20 cellular contexts compared by ENCODE assay signal in genomic region chr2:167147254-167147941, GRCh38.
A peak's percentile ranks its signal among the peaks of the same experiment; 100 is the strongest.
DNase-seq lines count a peak whose midpoint lies in the region; ATAC-seq, FAIRE-seq and TF ChIP-seq lines count a peak whose summit lies in the region.
"Had no signal": no experiment of that assay in that cellular context is flagged by ENCODE, and none has a peak within 500 bp of the region (broad histone marks: within the 10 kb centered on the region; RNA-seq: fewer than 3 reads in every experiment).

No MANE protein-coding gene starts in this region.

- dilution Hi-C loops in IMR-90 (cut with HindIII; ENCODE audit: low sequenced_read_pairs, unreplicated experiment) = no loop called here
- dilution Hi-C loops in keratinocyte (cut with MboI; ENCODE audit: extremely low pct_ligation_motif_present, low sequenced_read_pairs) = no loop called here

- H3K4me3 ChIP-seq in IMR-90 (ENCODE audit: insufficient read depth, low read depth, low read length) (no peak overlapping the region), keratinocyte (ENCODE audit: control insufficient read depth in 2 of 3, extremely low read depth in 1 of 3, insufficient read depth in 2 of 3, low read depth in 1 of 3, low read length in 3 of 3) (no peak overlapping the region), psoas muscle (no peak overlapping the region)
- H3K4me3 ChIP-seq: GM23338 had no signal

- peak overlapping the region; percentile 40; the same call in 1 of the 2 replicates for H4K5ac ChIP-seq in IMR-90 (ENCODE audit: low read depth, low read length)

- H2AFZ ChIP-seq in IMR-90 (replicated peaks; ENCODE audit: low read length, poor library complexity) = peak overlapping the region; percentile 53
- H2AFZ ChIP-seq in keratinocyte (ENCODE audit: control insufficient read depth, low read length) = no peak overlapping the region
- H2AFZ ChIP-seq: GM23338 had no signal

- H3K4me2 ChIP-seq in IMR-90 (ENCODE audit: low read depth, low read length) = no peak overlapping the region
- H3K4me2 ChIP-seq in keratinocyte (ENCODE audit: control insufficient read depth, extremely low read depth, insufficient read depth, low read depth, low read length) = no peak overlapping the region
- H3K4me2 ChIP-seq: GM23338 had no signal

- H3K79me1 ChIP-seq in IMR-90 (ENCODE audit: low read depth in 1 of 2, low read length in 2 of 2) = no peaks in the 10 kb centered on the region

- H3K27me3 Mint-ChIP-seq in T-cell = no peaks in the 10 kb centered on the region
- H3K27me3 Mint-ChIP-seq: B cell; CD4-positive, alpha-beta T cell; IgD-negative memory B cell had no signal

- in situ Hi-C loops in Caki2 (cut with HindIII; ENCODE audit: low pct_unique_long_range_greater_than_20kb, low sequenced_read_pairs) = no loop called here
- in situ Hi-C loops in IMR-90 (cut with MboI; ENCODE audit: low sequenced_read_pairs) = no loop called here

- no peak overlapping the region for H2AK9ac ChIP-seq in IMR-90 (replicated peaks; ENCODE audit: low read depth, low read length, poor library complexity)

- H3K9me3 ChIP-seq in IMR-90 (ENCODE audit: control insufficient read depth, insufficient read depth, low read length) (no peaks in the 10 kb centered on the region), keratinocyte (ENCODE audit: control insufficient read depth, low read depth, low read length) (no peaks in the 10 kb centered on the region), psoas muscle (no peaks in the 10 kb centered on the region)

- CTCF ChIA-PET in IMR-90 (lab: Yijun Ruan, JAX) (no interaction called here), T-cell (lab: Charles Lee) (no interaction called here)

- no peak for TF ChIP-seq POLR2A in IMR-90 (IDR thresholded peaks at IDR 0.05; ENCODE audit: low read depth, low read length)

- H3K36me3 ChIP-seq in IMR-90 (ENCODE audit: control insufficient read depth, insufficient read depth, low read length) (no peaks in the 10 kb centered on the region), keratinocyte (ENCODE audit: control insufficient read depth in 2 of 2, extremely low read depth in 1 of 2, insufficient read depth in 2 of 2, low read length in 2 of 2) (no peaks in the 10 kb centered on the region), psoas muscle (ENCODE audit: insufficient read depth in 1 of 2, low read depth in 1 of 2) (no peaks in the 10 kb centered on the region)

- H4K20me1 ChIP-seq in IMR-90 (ENCODE audit: insufficient read depth, low read length) (no peaks in the 10 kb centered on the region), keratinocyte (ENCODE audit: control insufficient read depth, extremely low read depth, insufficient read depth, low read length) (no peaks in the 10 kb centered on the region)

- H2BK20ac ChIP-seq in IMR-90 (ENCODE audit: low read depth, low read length) = no peak overlapping the region

- H4K91ac ChIP-seq in IMR-90 (ENCODE audit: insufficient read depth, low read depth, low read length) = no peak overlapping the region

- no peak overlapping the region for H3K4ac ChIP-seq in IMR-90 (ENCODE audit: low read depth, low read length)

- H3K9me1 ChIP-seq in IMR-90 (ENCODE audit: insufficient read depth, low read length) (no peaks in the 10 kb centered on the region), keratinocyte (ENCODE audit: control insufficient read depth, extremely low read depth, insufficient read depth, low read length) (no peaks in the 10 kb centered on the region)

- no peak overlapping the region for H2BK5ac ChIP-seq in IMR-90 (ENCODE audit: low read depth, low read length, poor library complexity, severe bottlenecking)

- peak; percentile 49 for DNase-seq in Caki2 (ENCODE audit: low read depth)
- DNase-seq in IMR-90 = no peak
- no peak for DNase-seq in keratinocyte (ENCODE audit: low read depth, low spot score)
- DNase-seq in psoas muscle = no peak
- no peak for DNase-seq in T-cell
- DNase-seq in NOMO-1 (lab: John Stamatoyannopoulos, UW; ENCODE audit: unreplicated experiment in 2 of 2) = no peak
- DNase-seq: C1 segment of cervical spinal cord; CD4-positive, alpha-beta T cell; DMS153; DMS79 treated with DMSO at 0.1 percent for 48 hours; EL; H7 had no signal

- H3K27ac Mint-ChIP-seq in T-cell = no peak overlapping the region
- H3K27ac Mint-ChIP-seq: B cell; CD4-positive, alpha-beta T cell; GM23338; IgD-negative memory B cell had no signal

- no peak overlapping the region for H3K4me3 Mint-ChIP-seq in T-cell
- H3K4me3 Mint-ChIP-seq: B cell; CD4-positive, alpha-beta T cell; GM23338; IgD-negative memory B cell had no signal

- H4K8ac ChIP-seq in IMR-90 (ENCODE audit: low read depth in 2 of 2, low read length in 2 of 2) = no peak overlapping the region

- no peak overlapping the region for H2BK120ac ChIP-seq in IMR-90 (ENCODE audit: low read depth, low read length)

- intact Hi-C loops in IMR-90 (cut with micrococcal nuclease) (loop anchor here (5.0 kb wide), 1 partner anchor 50 kb away; no protein-coding TSS in a partner anchor), psoas muscle (cut with DNase I) (loop anchor here in 1 of 2 donors (5.0 kb wide), 1 partner anchor 35 kb away; no protein-coding TSS in a partner anchor)

- no peak overlapping the region for H3K23ac ChIP-seq in IMR-90 (ENCODE audit: low read depth, low read length)

- ATAC-seq in IMR-90 (ENCODE audit: low read depth) = no peak
- ATAC-seq in psoas muscle = no peak
- no peak for ATAC-seq in T-cell (replicated peaks in 1 of 4)
- no peak for ATAC-seq in activated CD4-positive, CD25-positive, alpha-beta regulatory T cell treated with anti-CD3 and anti-CD28 coated beads, Interleukin-2, amount 50 U/mL, for 24 hours
- ATAC-seq: GM23338 had no signal

- no peak overlapping the region; the same call in 2 of the 3 replicates for H2BK15ac ChIP-seq in IMR-90 (ENCODE audit: low read depth, low read length)

- no peak overlapping the region for H3K56ac ChIP-seq in IMR-90 (ENCODE audit: extremely low read depth, insufficient read depth, low read length)

- H3K9ac ChIP-seq in IMR-90 (ENCODE audit: low read depth, low read length) = no peak overlapping the region
- H3K9ac ChIP-seq in keratinocyte (ENCODE audit: control insufficient read depth, extremely low read depth, insufficient read depth, low read length) = no peak overlapping the region

- H3K4me1 Mint-ChIP-seq in T-cell = no peaks in the 10 kb centered on the region
- H3K4me1 Mint-ChIP-seq: B cell, IgD-negative memory B cell had no signal

- TF ChIP-seq CTCF in IMR-90 (conservative IDR thresholded peaks at IDR 0.05; ENCODE audit: low read depth, low read length) (no peak), keratinocyte (optimal IDR thresholded peaks at IDR 0.05 in 1 of 3, IDR thresholded peaks at IDR 0.05 in 1 of 3, conservative IDR thresholded peaks at IDR 0.05 in 1 of 3; ENCODE audit: extremely low read depth in 1 of 3, insufficient read depth in 2 of 3, low read length in 3 of 3) (no peak), psoas muscle (IDR thresholded peaks at IDR 0.05) (no peak)

- H2AK5ac ChIP-seq in IMR-90 (ENCODE audit: low read depth, low read length) = no peak overlapping the region

- no peak overlapping the region for H3K18ac ChIP-seq in IMR-90 (ENCODE audit: low read depth, low read length)

- POLR2A ChIA-PET in IMR-90 (lab: Charles Lee; ENCODE audit: unreplicated experiment) (no interaction called here), T-cell (lab: Charles Lee) (no interaction called here)

- no peaks in the 10 kb centered on the region for H3K27me3 ChIP-seq in IMR-90 (ENCODE audit: control insufficient read depth, insufficient read depth, low read length)
- H3K27me3 ChIP-seq in keratinocyte (ENCODE audit: control insufficient read depth, extremely low read depth, insufficient read depth, low read length) = no peaks in the 10 kb centered on the region
- no peaks in the 10 kb centered on the region for H3K27me3 ChIP-seq in psoas muscle (ENCODE audit: insufficient read depth in 3 of 3, low read length in 2 of 3)

- no TSS peak for BruUV-seq in IMR-90 (replicated peaks; lab: Mats Ljungman, UMichigan)

- no peaks in the 10 kb centered on the region for H3K9me3 Mint-ChIP-seq in T-cell
- H3K9me3 Mint-ChIP-seq: CD4-positive, alpha-beta T cell; GM23338 had no signal

- no peaks in the 10 kb centered on the region for H3K36me3 Mint-ChIP-seq in T-cell
- H3K36me3 Mint-ChIP-seq: IgD-negative memory B cell had no signal

- H3K4me1 ChIP-seq in IMR-90 (ENCODE audit: control insufficient read depth, insufficient read depth, low read length) (peaks cover 1% of the 10 kb centered on the region; the same call in 1 of the 2 replicates), keratinocyte (ENCODE audit: control insufficient read depth, extremely low read depth, insufficient read depth, low read length) (no peaks in the 10 kb centered on the region), psoas muscle (peaks cover 19% of the 10 kb centered on the region)

- peak; percentile 53 for FAIRE-seq in keratinocyte (lab: Jason Lieb, UNC)
- FAIRE-seq: D721Med, G401.6, GM12891, HTR-8/SVneo had no signal

- no peak for TF ChIP-seq RAD21 in IMR-90 (IDR thresholded peaks at IDR 0.05; ENCODE audit: low read length)

- H3K79me2 ChIP-seq in keratinocyte (ENCODE audit: control insufficient read depth, insufficient read depth, low read length) = no peaks in the 10 kb centered on the region

- H3K27ac ChIP-seq in IMR-90 (ENCODE audit: insufficient read depth, low read length) (no peak overlapping the region), keratinocyte (ENCODE audit: control insufficient read depth, insufficient read depth, low read length) (no peak overlapping the region), psoas muscle (peak overlapping the region; percentile 32)

- H3K14ac ChIP-seq in IMR-90 (replicated peaks; ENCODE audit: low read depth, low read length) = no peak overlapping the region

- 40% methylated on average over 1 of the region's 6 CpGs; no CpG with 5 or more reads in 1 of the 2 experiments for WGBS in IMR-90 (ENCODE audit: extremely low coverage in 2 of 2, insufficient read length in 1 of 2), 2 experiments
- 55 to 78% (median 60%) methylated on average over 6 of the region's 6 CpGs for WGBS in psoas muscle, 3 donors

TF ChIP-seq in IMR-90, 13 proteins besides CTCF, POLR2A, EP300 and RAD21 (continues in another document):
- TF ChIP-seq, protein P1, sequence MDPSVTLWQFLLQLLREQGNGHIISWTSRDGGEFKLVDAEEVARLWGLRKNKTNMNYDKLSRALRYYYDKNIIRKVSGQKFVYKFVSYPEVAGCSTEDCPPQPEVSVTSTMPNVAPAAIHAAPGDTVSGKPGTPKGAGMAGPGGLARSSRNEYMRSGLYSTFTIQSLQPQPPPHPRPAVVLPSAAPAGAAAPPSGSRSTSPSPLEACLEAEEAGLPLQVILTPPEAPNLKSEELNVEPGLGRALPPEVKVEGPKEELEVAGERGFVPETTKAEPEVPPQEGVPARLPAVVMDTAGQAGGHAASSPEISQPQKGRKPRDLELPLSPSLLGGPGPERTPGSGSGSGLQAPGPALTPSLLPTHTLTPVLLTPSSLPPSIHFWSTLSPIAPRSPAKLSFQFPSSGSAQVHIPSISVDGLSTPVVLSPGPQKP (IDR thresholded peaks at IDR 0.05; ENCODE audit: borderline replicate concordance, low read depth, low read length) = no peak
- no peak for TF ChIP-seq MXI1 (IDR thresholded peaks at IDR 0.05; ENCODE audit: borderline replicate concordance, low read depth, low read length)
- TF ChIP-seq SMC3 (IDR thresholded peaks at IDR 0.05; ENCODE audit: low read depth, low read length) = no peak
- TF ChIP-seq CEBPB (IDR thresholded peaks at IDR 0.05; ENCODE audit: low read depth, low read length) = no peak
- TF ChIP-seq RFX5 (IDR thresholded peaks at IDR 0.05; ENCODE audit: low read depth, low read length) = no peak
- TF ChIP-seq BHLHE40 (IDR thresholded peaks at IDR 0.05; ENCODE audit: low read depth, low read length) = no peak
